9 cellular contexts compared by ENCODE assay signal in the genomic region with DNA sequence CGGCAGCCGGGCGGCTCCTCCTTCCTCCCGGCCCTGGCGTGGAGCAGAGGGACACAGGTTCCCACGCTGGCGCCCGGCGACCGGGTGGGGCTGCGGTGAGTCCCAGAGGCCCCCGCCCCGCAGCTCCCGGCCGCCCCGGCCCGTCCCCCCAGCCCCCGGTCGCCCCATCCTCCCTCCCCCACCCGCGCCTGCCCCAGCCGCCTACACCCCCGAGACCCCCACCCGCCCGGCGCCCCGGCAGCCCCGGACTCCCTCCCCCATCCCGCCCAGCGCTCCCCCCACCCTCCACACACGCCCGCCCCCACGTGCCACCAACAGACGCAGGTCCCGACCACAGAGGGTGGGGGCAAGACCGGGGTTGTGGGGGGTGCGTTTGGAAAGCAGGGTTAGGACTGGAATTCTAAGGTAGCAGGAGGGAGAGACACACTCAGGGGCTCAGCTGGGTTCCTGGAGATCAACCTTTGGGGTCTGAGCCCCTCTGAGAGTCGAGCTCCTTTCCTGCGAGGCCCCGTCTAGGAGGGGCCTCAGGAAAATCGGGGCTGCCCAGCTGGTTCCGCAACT. TPM values are rescaled to one million over a fixed set of nuclear protein-coding genes. Genes with fewer than 3 reads are reported as not detected.
DNase-seq lines count a peak whose midpoint lies in the region; ATAC-seq and TF ChIP-seq lines count a peak whose summit lies in the region.
"Had no signal": no experiment of that assay in that cellular context is flagged by ENCODE, and none has a peak within 500 bp of the region (broad histone marks: within the 10 kb centered on the region; RNA-seq: fewer than 3 reads in every experiment).

No MANE protein-coding gene starts in this region.

- intact Hi-C loops in right lobe of liver (cut with DNase I), result no loop called here

- H3K27ac ChIP-seq in 22Rv1, result peak overlapping the region; percentile 20; the same call in 1 of the 2 replicates
- peak overlapping the region in 2 of 3 donors; percentile 10 to 65 for H3K27ac ChIP-seq in right lobe of liver

- no peaks in the 10 kb centered on the region for H3K9me3 Mint-ChIP-seq in activated naive CD8-positive, alpha-beta T cell (ENCODE audit: low read depth)

- no peaks in the 10 kb centered on the region for H3K4me1 ChIP-seq in right lobe of liver

- H3K4me3 ChIP-seq in HFF-Myc (replicated peaks; ENCODE audit: low read depth, low read length), result peak overlapping the region; percentile 48
- peak overlapping the region; percentile 30 to 68 (median 67) for H3K4me3 ChIP-seq in right lobe of liver

- peak overlapping the region; percentile 41 for H3K27ac Mint-ChIP-seq in activated naive CD8-positive, alpha-beta T cell

- H3K27me3 ChIP-seq in right lobe of liver, result no peaks in the 10 kb centered on the region

- TF ChIP-seq POLR2A in right lobe of liver (IDR thresholded peaks at IDR 0.05), result no peak

- 31% methylated on average over 5 of the region's 42 CpGs for WGBS in right lobe of liver (ENCODE audit: insufficient coverage, low coverage, low lambda C conversion rate, missing lambda C conversion rate)

- H3K4me1 Mint-ChIP-seq in activated naive CD8-positive, alpha-beta T cell (ENCODE audit: low read depth), result peaks cover 43% of the 10 kb centered on the region

- no peaks in the 10 kb centered on the region for H3K27me3 Mint-ChIP-seq in activated naive CD8-positive, alpha-beta T cell

- peak overlapping the region; percentile 80 for H3K4me3 Mint-ChIP-seq in activated naive CD8-positive, alpha-beta T cell

- no peaks in the 10 kb centered on the region for H3K9me3 ChIP-seq in right lobe of liver

- H3K36me3 Mint-ChIP-seq in activated naive CD8-positive, alpha-beta T cell, result no peaks in the 10 kb centered on the region

- DNase-seq in HFF-Myc (ENCODE audit: extremely low read depth, low read depth), result no peak
- no peak for DNase-seq in right lobe of liver
- no peak for DNase-seq in NCI-H1436 treated with DMSO at 0.1 percent for 48 hours (lab: John Stamatoyannopoulos, UW)
- no peak for DNase-seq in SW480 (ENCODE audit: low spot score)
- DNase-seq in NCI-H2227 treated with DMSO at 0.1 percent for 48 hours (lab: John Stamatoyannopoulos, UW), result no peak

- ATAC-seq in right lobe of liver, result no peak
- ATAC-seq in HG02884 (IDR thresholded peaks at IDR 0.05; ENCODE audit: unreplicated experiment), result no peak

- TF ChIP-seq CTCF in 22Rv1 (IDR thresholded peaks at IDR 0.05) (no peak), HFF-Myc (IDR thresholded peaks at IDR 0.05; ENCODE audit: low read depth, low read length, missing control alignments) (no peak), right lobe of liver (IDR thresholded peaks at IDR 0.05) (no peak)

- H3K36me3 ChIP-seq in right lobe of liver, result no peaks in the 10 kb centered on the region

RNA-seq across cellular contexts. Expression of gene PGGHG, which starts 0.3 kb away (rescaled TPM):
- total RNA-seq in right lobe of liver, result 100 to 1,000 TPM in 1 of 6 experiments, 10 to 100 TPM in 4, 1 to 10 TPM in 1; 7.7 to 110 (median 13.8) TPM

RNA-seq across cellular contexts. Expression of gene IFITM5, which starts 10.1 kb away (rescaled TPM):
- not detected for total RNA-seq in right lobe of liver
- total RNA-seq: temporal lobe had no signal

RNA-seq across cellular contexts. Expression of gene NLRP6, which starts 11.0 kb away (rescaled TPM):
- 1 to 10 TPM in 4 of 6 experiments, under 1 TPM in 2; 0.22 to 6.2 (median 1.6) TPM for total RNA-seq in right lobe of liver
- total RNA-seq: temporal lobe had no signal

RNA-seq across cellular contexts. Expression of gene IFITM2, which starts 18.4 kb away (rescaled TPM):
- 100 to 1,000 TPM; 157 to 624 (median 390) TPM for total RNA-seq in right lobe of liver

RNA-seq across cellular contexts. Expression of gene IFITM1, which starts 24.6 kb away (rescaled TPM):
- total RNA-seq in right lobe of liver, result 100 to 1,000 TPM in 2 of 6 experiments, 10 to 100 TPM in 4; 15.7 to 159 (median 72.5) TPM
